Comparison of ENCODE assay signal across 1 cellular context in genomic region chr18:13003466-13003896, GRCh38.
TF ChIP-seq lines count a peak whose summit lies in the region.

No MANE protein-coding gene starts in this region.

TF ChIP-seq in H1, 55 proteins besides CTCF, POLR2A, EP300 and RAD21:
- no peak for TF ChIP-seq GABPA (IDR thresholded peaks at IDR 0.05; ENCODE audit: borderline replicate concordance, insufficient read depth, low read length)
- no peak for TF ChIP-seq CHD2 (IDR thresholded peaks at IDR 0.05; ENCODE audit: low read length)
- TF ChIP-seq TAF7 (optimal IDR thresholded peaks at IDR 0.05; ENCODE audit: borderline replicate concordance, low read depth, low read length), result no peak
- TF ChIP-seq YY1 (IDR thresholded peaks at IDR 0.05; ENCODE audit: low read depth, low read length), result no peak
- 0 out of 2 replicates have a peak, but pooled peaks have one; percentile 19 for TF ChIP-seq PHF8 (conservative IDR thresholded peaks at IDR 0.05; ENCODE audit: low read depth, low read length)
- TF ChIP-seq POLR2AphosphoS5 (IDR thresholded peaks at IDR 0.05; ENCODE audit: low read depth, low read length), result no peak
- no peak for TF ChIP-seq E2F6 (IDR thresholded peaks at IDR 0.05)
- TF ChIP-seq MAX (IDR thresholded peaks at IDR 0.05), result peak; percentile 58; the same call in 1 of the 2 replicates
- TF ChIP-seq JUN (IDR thresholded peaks at IDR 0.05; ENCODE audit: low read depth, low read length), result no peak
- no peak for TF ChIP-seq ATF3 (IDR thresholded peaks at IDR 0.05; ENCODE audit: insufficient read depth, low read depth, low read length)
- peak; percentile 1; the same call in 1 of the 2 replicates for TF ChIP-seq CEBPB (IDR thresholded peaks at IDR 0.05; ENCODE audit: low read depth, low read length)
- no peak for TF ChIP-seq NRF1 (IDR thresholded peaks at IDR 0.05; ENCODE audit: low read depth, low read length)
